Comparison of ENCODE assay signal across 8 cellular contexts in the genomic region with DNA sequence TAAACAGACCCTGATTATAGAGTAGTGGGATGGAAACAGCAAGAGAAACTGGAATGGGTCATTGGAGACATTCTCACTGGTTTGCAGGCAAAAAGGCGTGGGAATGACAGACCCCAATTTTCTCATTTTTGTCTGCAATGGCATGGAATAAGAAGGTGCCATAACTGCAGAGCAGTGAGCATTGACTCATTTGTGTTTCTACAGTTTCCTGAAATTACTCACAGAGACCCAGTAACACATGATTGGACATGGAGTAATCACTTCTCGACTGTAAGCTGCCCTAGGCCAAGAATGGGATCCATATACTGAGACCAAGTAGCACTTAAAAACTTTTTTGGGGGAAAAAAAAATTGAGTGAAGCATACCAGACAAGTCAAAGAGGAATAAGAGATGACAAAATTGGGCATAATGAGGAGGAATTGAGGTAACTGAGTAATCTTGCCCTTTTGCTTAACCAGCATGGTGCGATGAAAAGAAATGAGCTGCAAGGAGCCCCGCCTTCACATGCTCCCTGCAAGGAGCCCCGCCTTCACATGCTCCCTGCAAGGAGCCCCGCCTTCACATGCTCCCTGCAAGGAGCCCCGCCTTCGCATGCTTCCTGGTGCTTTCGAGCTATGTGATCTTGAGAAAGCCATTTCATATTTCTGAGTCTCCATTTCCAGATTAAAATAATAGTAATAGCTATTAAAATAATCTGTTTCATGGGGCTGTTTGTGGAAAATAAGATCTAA. TPM values are rescaled to one million over a fixed set of nuclear protein-coding genes. Genes with fewer than 3 reads are reported as not detected.
DNase-seq lines count a peak whose midpoint lies in the region; ATAC-seq and TF ChIP-seq lines count a peak whose summit lies in the region.

No MANE protein-coding gene starts in this region.

- intact Hi-C loops in lower leg skin (cut with DNase I; ENCODE audit: low total_unique reads): loop anchor here (5.0 kb wide), 1 partner anchor 1097 kb away; no protein-coding TSS in a partner anchor

- H4K8ac ChIP-seq in mesendoderm (ENCODE audit: low read depth, low read length): no peak overlapping the region

- no peak overlapping the region for H4K5ac ChIP-seq in mesendoderm (ENCODE audit: low read length)

- no peak overlapping the region for H3K9ac ChIP-seq in DND-41 (ENCODE audit: low read depth, low read length)
- no peak overlapping the region for H3K9ac ChIP-seq in smooth muscle cell (ENCODE audit: low read depth)
- no peak overlapping the region for H3K9ac ChIP-seq in mesendoderm (ENCODE audit: low read length)

- H3K27me3 ChIP-seq in DND-41 (ENCODE audit: insufficient read depth, low read length, poor library complexity) (no peaks in the 10 kb centered on the region), smooth muscle cell (ENCODE audit: low read depth) (no peaks in the 10 kb centered on the region), mesendoderm (ENCODE audit: insufficient read depth, low read length, poor library complexity) (no peaks in the 10 kb centered on the region)

- H3K4me1 ChIP-seq in DND-41 (ENCODE audit: insufficient read depth, low read length): no peaks in the 10 kb centered on the region
- H3K4me1 ChIP-seq in smooth muscle cell (ENCODE audit: low read depth): no peaks in the 10 kb centered on the region
- no peaks in the 10 kb centered on the region for H3K4me1 ChIP-seq in mesendoderm (ENCODE audit: control insufficient read depth, low read depth, low read length)

- no peak for TF ChIP-seq CTCF in DND-41 (IDR thresholded peaks at IDR 0.05; ENCODE audit: borderline replicate concordance, extremely low read depth, low read length, poor library complexity, severe bottlenecking)
- TF ChIP-seq CTCF in smooth muscle cell (IDR thresholded peaks at IDR 0.05; ENCODE audit: borderline replicate concordance, insufficient read depth, poor library complexity, severe bottlenecking): no peak
- TF ChIP-seq CTCF in lower leg skin (IDR thresholded peaks at IDR 0.05): no peak

- H3K79me2 ChIP-seq in DND-41 (ENCODE audit: insufficient read depth, low read length) (no peaks in the 10 kb centered on the region), smooth muscle cell (ENCODE audit: low read depth) (no peaks in the 10 kb centered on the region), mesendoderm (ENCODE audit: control insufficient read depth, insufficient read depth, low read length) (no peaks in the 10 kb centered on the region)

- no peak overlapping the region for H2BK15ac ChIP-seq in mesendoderm (replicated peaks; ENCODE audit: low read depth)

- peaks cover 4% of the 10 kb centered on the region for H3K79me1 ChIP-seq in mesendoderm (ENCODE audit: low read length)

- H3K4me3 ChIP-seq in DND-41 (ENCODE audit: low read depth in 1 of 2, low read length in 2 of 2) (no peak overlapping the region), smooth muscle cell (no peak overlapping the region), mesendoderm (ENCODE audit: low read length) (no peak overlapping the region), lower leg skin (ENCODE audit: low read depth, poor library complexity, severe bottlenecking) (no peak overlapping the region)

- H3K56ac ChIP-seq in mesendoderm (ENCODE audit: low read length): no peak overlapping the region

- H3K4me2 ChIP-seq in DND-41 (ENCODE audit: insufficient read depth, low read length) (no peak overlapping the region), smooth muscle cell (no peak overlapping the region), mesendoderm (ENCODE audit: low read length) (no peak overlapping the region)

- TF ChIP-seq POLR2A in lower leg skin (IDR thresholded peaks at IDR 0.05): no peak

- 89% methylated on average over 9 of the region's 9 CpGs for WGBS in smooth muscle cell (ENCODE audit: low lambda C conversion rate)
- WGBS in mesendoderm (ENCODE audit: extremely low coverage, insufficient coverage, low lambda C conversion rate): no CpG with 5 or more reads among the region's 9 CpGs
- WGBS in lower leg skin, 2 donors: 45 to 49% methylated on average over 9 of the region's 9 CpGs

- H3K27ac ChIP-seq in DND-41 (ENCODE audit: low read length): no peak overlapping the region
- H3K27ac ChIP-seq in smooth muscle cell (ENCODE audit: low read depth): no peak overlapping the region
- no peak overlapping the region for H3K27ac ChIP-seq in mesendoderm (ENCODE audit: low read depth, low read length)

- no peak overlapping the region for H3K18ac ChIP-seq in mesendoderm (ENCODE audit: low read length)

- ATAC-seq in DND-41 (ENCODE audit: insufficient read depth, low read depth) (0 out of 3 replicates have a peak, but pooled peaks have one; percentile 50), HG03095 (IDR thresholded peaks at IDR 0.05; ENCODE audit: unreplicated experiment) (peak; percentile 54), HG02571 (IDR thresholded peaks at IDR 0.05; ENCODE audit: unreplicated experiment) (no peak)

- H3K36me3 ChIP-seq in DND-41 (ENCODE audit: insufficient read depth, low read length): no peaks in the 10 kb centered on the region
- no peaks in the 10 kb centered on the region for H3K36me3 ChIP-seq in smooth muscle cell (ENCODE audit: low read depth)
- no peaks in the 10 kb centered on the region for H3K36me3 ChIP-seq in mesendoderm (ENCODE audit: control insufficient read depth, insufficient read depth, low read length)

- H2AK5ac ChIP-seq in mesendoderm (ENCODE audit: low read length): no peak overlapping the region

- H2BK120ac ChIP-seq in mesendoderm (ENCODE audit: low read depth, low read length): no peak overlapping the region

- H3K23ac ChIP-seq in mesendoderm (ENCODE audit: low read length): no peak overlapping the region

- H2BK5ac ChIP-seq in mesendoderm (ENCODE audit: low read length): no peak overlapping the region

- no peaks in the 10 kb centered on the region for H3F3A ChIP-seq in smooth muscle cell (ENCODE audit: low read depth)

- H4K20me1 ChIP-seq in DND-41 (ENCODE audit: insufficient read depth, low read length) (no peaks in the 10 kb centered on the region), smooth muscle cell (ENCODE audit: low read depth) (peaks cover 6% of the 10 kb centered on the region)

- H3K9me3 ChIP-seq in DND-41 (ENCODE audit: insufficient read depth, low read length, severe bottlenecking) (no peaks in the 10 kb centered on the region), smooth muscle cell (replicated peaks; ENCODE audit: low read depth) (no peaks in the 10 kb centered on the region)

- no peak overlapping the region for H2AFZ ChIP-seq in DND-41 (ENCODE audit: low read depth, low read length)
- no peak overlapping the region for H2AFZ ChIP-seq in smooth muscle cell (ENCODE audit: low read depth)

- DNase-seq in DND-41: peak; percentile 12
- peak; percentile 39 for DNase-seq in activated T-cell treated with anti-CD3 and anti-CD28 coated beads, Interleukin-2, amount 50 U/mL, for 1 hour
- peak; percentile 50 to 56 for DNase-seq in lung microvascular endothelial cell (ENCODE audit: low read depth in 2 of 2)
- DNase-seq in smooth muscle cell (lab: John Stamatoyannopoulos, UW; ENCODE audit: unreplicated experiment): no peak
- no peak for DNase-seq in mesendoderm
- no peak for DNase-seq in lower leg skin (ENCODE audit: low spot score in 2 of 2)

- no peak overlapping the region for H3K4ac ChIP-seq in mesendoderm (ENCODE audit: low read depth, low read length)

RNA-seq across cellular contexts. Expression of gene NHSL1, which starts 44.2 kb away (rescaled TPM):
- total RNA-seq in lung microvascular endothelial cell: 23.1 and 30.2 TPM in 2 replicates
- total RNA-seq in smooth muscle cell: 6.6 and 9.0 TPM in 2 replicates
- polyA plus RNA-seq in smooth muscle cell: 7.2 and 13.3 TPM in 2 replicates
- 23.1 TPM for polyA plus RNA-seq in mesendoderm (2013, experiment 1 of 2)
- polyA plus RNA-seq in mesendoderm (2013, experiment 2 of 2): 23.1 TPM
- total RNA-seq in lower leg skin: 10 to 100 TPM; 44.4 to 70.9 (median 53.2) TPM

RNA-seq across cellular contexts. Expression of gene HEBP2, which starts 51.1 kb away (rescaled TPM):
- total RNA-seq in lung microvascular endothelial cell (9.6 and 16.7 TPM in 2 replicates), smooth muscle cell (26.6 and 54.4 TPM in 2 replicates), lower leg skin (100 to 1,000 TPM; 141 to 195 (median 162) TPM)
- 87.0 and 118 TPM in 2 replicates for polyA plus RNA-seq in smooth muscle cell
- polyA plus RNA-seq in mesendoderm (2013, experiment 1 of 2): 316 TPM
- 316 TPM for polyA plus RNA-seq in mesendoderm (2013, experiment 2 of 2)

Comparison
In these comparisons a context has a peak if more than half of its experiments do, and no peak if none do; other contexts are left out.
1. DNase-seq: peak in DND-41 (single experiment), activated T-cell treated with anti-CD3 and anti-CD28 coated beads, Interleukin-2, amount 50 U/mL, for 1 hour (single experiment) and lung microvascular endothelial cell (2 of 2); none in smooth muscle cell (single experiment), mesendoderm (single experiment) and lower leg skin (0 of 2).